ENCODE assay signal across 1 cellular context in genomic region chr9:136148766-136149165, GRCh38.
TF ChIP-seq lines count a peak whose summit lies in the region.

No MANE protein-coding gene starts in this region.

TF ChIP-seq in H1, 55 proteins besides CTCF, POLR2A, EP300 and RAD21:
- no peak for TF ChIP-seq EGR1 (IDR thresholded peaks at IDR 0.05; ENCODE audit: borderline replicate concordance, low read depth, low read length)
- TF ChIP-seq ASH2L (IDR thresholded peaks at IDR 0.05; ENCODE audit: low read length), result no peak
